ENCODE assay signal across 9 cellular contexts in genomic region chr2:106894545-106894944, GRCh38. TPM values are rescaled to one million over a fixed set of nuclear protein-coding genes. Genes with fewer than 3 reads are reported as not detected.
"Had no signal": no experiment of that assay in that cellular context is flagged by ENCODE, and none has a peak within 500 bp of the region (broad histone marks: within the 10 kb centered on the region; RNA-seq: fewer than 3 reads in every experiment).

No MANE protein-coding gene starts in this region.

- DNase-seq: GDM1, GF-D8 had no signal

- ATAC-seq: GM12878 had no signal

- FAIRE-seq: G401.6, GM12878, GM12891, GM12892, GM18507, GM19239 had no signal

- H3K4me3 ChIP-seq: GM12878 had no signal

RNA-seq across cellular contexts. Expression of gene ST6GAL2, which starts 8.6 kb away (rescaled TPM):
- total RNA-seq: G401, GM12878 had no signal
- polyA plus RNA-seq: GM12878 had no signal
